ENCODE assay signal across 8 cellular contexts in the genomic region with DNA sequence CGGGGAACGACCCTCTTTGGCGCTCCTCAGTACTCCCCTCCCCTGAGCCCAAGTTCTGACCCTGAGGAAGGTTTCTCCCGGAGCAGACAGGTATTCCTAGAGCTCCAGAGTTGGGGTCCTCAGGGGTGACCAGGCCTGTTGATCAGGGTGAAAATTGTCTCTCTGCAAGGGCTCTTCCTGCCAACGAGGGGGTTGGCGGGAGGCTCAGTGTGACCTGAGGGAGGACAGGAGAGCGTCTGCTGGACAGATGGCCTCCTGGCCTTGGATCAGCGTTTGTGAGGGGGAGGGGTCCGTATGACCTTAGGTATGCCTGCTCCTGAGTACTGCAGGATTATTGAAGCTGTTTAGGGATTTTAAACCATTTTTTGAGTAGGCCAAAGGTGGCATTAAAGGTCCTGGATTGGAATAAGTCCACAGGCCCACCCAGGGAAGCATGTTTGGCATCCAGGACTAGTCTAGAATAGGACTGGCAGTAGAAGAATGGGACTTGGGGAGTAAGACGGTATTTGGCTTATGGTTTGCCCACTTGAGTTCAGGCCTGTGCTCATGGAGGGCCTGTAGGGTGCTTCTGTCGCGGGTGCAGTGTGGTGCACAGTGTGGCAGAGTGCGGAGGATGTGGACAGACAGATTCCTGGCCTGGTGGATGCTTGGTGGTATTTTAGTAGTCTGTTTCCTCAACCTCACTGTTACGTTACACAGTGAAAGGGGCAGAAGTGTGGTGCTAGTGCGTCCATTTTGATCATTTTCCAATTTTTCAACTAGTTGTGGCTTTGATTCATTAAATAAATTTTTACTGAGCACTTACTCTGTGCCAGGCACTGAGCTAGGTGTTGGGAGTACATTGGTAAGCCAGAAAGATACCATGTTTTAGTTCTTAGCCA. TPM values are rescaled to one million over a fixed set of nuclear protein-coding genes. Genes with fewer than 3 reads are reported as not detected.
A peak's percentile ranks its signal among the peaks of the same experiment; 100 is the strongest.
DNase-seq lines count a peak whose midpoint lies in the region; ATAC-seq and TF ChIP-seq lines count a peak whose summit lies in the region.

No MANE protein-coding gene starts in this region.

- H3K27ac ChIP-seq in RWPE1 (peak overlapping the region; percentile 98), cardiac muscle cell (peak overlapping the region; percentile 92), rectal smooth muscle tissue (ENCODE audit: low read depth, low read length) (peak overlapping the region; percentile 88)

- no peaks in the 10 kb centered on the region for H3K27me3 ChIP-seq in cardiac muscle cell
- no peaks in the 10 kb centered on the region for H3K27me3 ChIP-seq in rectal smooth muscle tissue (ENCODE audit: control insufficient read depth, insufficient read depth, low read length)

- DNase-seq in RWPE1 (ENCODE audit: low spot score) (peak; percentile 18), cardiac muscle cell (ENCODE audit: low read depth in 1 of 2, low spot score in 1 of 2) (peak; percentile 36 to 51), NCI-H128 (lab: John Stamatoyannopoulos, UW; ENCODE audit: unreplicated experiment) (no peak)
- peak; percentile 50 for DNase-seq in activated naive CD4-positive, alpha-beta T cell treated with anti-CD3 and anti-CD28 coated beads, Interleukin-2, amount 50 U/mL, for 16 hours

- ATAC-seq in HG03097 (IDR thresholded peaks at IDR 0.05; ENCODE audit: low FRiP score, unreplicated experiment) (peak; percentile 22), GM18519 (IDR thresholded peaks at IDR 0.05; ENCODE audit: low FRiP score, unreplicated experiment) (no peak)

- H3K36me3 ChIP-seq in ES-I3 (ENCODE audit: insufficient read depth, low read length) (no peaks in the 10 kb centered on the region), cardiac muscle cell (no peaks in the 10 kb centered on the region), rectal smooth muscle tissue (ENCODE audit: control insufficient read depth, insufficient read depth, low read length) (no peaks in the 10 kb centered on the region)

- CTCF ChIA-PET in RWPE1 (lab: Yijun Ruan, JAX): interaction anchor here (0.6 to 0.7 kb wide), 5 partner anchors 15 to 194 kb away, joined by 3 to 5 read pairs (median 4); partner anchors contain the start of genes NMB and SEC11A

- H3K9me3 ChIP-seq in ES-I3 (ENCODE audit: control insufficient read depth, insufficient read depth, low read length) (no peaks in the 10 kb centered on the region), cardiac muscle cell (ENCODE audit: low read depth) (no peaks in the 10 kb centered on the region)

- TF ChIP-seq CTCF in RWPE1 (conservative IDR thresholded peaks at IDR 0.05; ENCODE audit: low read depth): no peak
- TF ChIP-seq CTCF in cardiac muscle cell (IDR thresholded peaks at IDR 0.05; ENCODE audit: low read depth, low read length): peak; percentile 5

- H3K4me3 ChIP-seq in cardiac muscle cell (peak overlapping the region; percentile 60), rectal smooth muscle tissue (ENCODE audit: low read length) (peak overlapping the region; percentile 96)

- H3K4me1 ChIP-seq in ES-I3 (ENCODE audit: insufficient read depth, low read length) (peaks cover 12% of the 10 kb centered on the region), cardiac muscle cell (ENCODE audit: low read depth) (peaks cover 14% of the 10 kb centered on the region), rectal smooth muscle tissue (ENCODE audit: control insufficient read depth, insufficient read depth, low read length) (no peaks in the 10 kb centered on the region)

- H3K9ac ChIP-seq in ES-I3 (ENCODE audit: low read depth, low read length) (peak overlapping the region; percentile 78), rectal smooth muscle tissue (ENCODE audit: low read length) (peak overlapping the region; percentile 92)

- POLR2A ChIA-PET in RWPE1 (lab: Yijun Ruan, JAX; ENCODE audit: low non-redundant PET): no interaction called here

RNA-seq across cellular contexts. Expression of gene ZNF592, which starts 1.0 kb away (rescaled TPM):
- total RNA-seq in cardiac muscle cell: 16.0 and 19.2 TPM in 2 replicates
- polyA plus RNA-seq in cardiac muscle cell: 8.1 and 22.9 TPM in 2 replicates

RNA-seq across cellular contexts. Expression of gene SEC11A, which starts 33.4 kb away (rescaled TPM):
- 137 and 146 TPM in 2 replicates for total RNA-seq in cardiac muscle cell
- polyA plus RNA-seq in cardiac muscle cell: 99.6 and 117 TPM in 2 replicates
